1 cellular context compared by ENCODE assay signal in the genomic region with DNA sequence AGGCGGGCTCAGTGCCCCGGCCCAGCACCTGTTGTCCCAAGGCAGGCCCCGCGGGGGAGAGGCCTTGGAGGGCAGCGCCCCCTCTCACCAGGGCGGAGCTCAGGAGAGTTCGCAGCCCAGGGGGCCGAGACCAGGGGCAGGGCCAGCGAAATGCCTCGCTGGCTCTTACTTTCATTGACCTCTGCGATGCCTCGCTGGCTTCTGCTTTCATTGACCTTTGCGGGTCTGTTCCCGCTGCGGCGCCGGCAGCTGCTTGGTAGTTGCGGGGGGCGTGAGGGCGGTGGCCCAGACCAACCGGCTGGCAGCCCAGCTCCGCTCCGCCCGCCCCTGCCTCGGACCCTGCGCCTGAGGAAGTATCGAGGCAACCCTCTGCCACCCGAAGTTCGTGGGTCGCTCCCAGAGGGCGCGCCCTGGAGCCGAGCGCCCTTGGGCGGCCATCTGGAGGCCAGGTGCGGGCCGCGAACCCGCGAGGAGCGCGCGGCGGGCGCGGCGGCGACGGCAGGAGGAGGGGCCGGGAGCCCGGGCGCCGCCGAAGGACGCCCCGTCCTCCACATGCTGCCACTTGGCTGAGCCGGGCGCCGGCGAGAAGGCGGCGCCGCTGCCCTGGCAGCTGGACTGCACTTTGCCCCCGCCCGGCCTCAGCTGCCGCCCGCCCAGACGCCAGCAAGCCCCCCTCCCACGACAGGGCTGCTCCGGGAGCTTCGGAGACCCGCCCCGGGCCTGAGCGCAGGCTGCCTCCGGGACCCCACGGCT.
TF ChIP-seq lines count a peak whose summit lies in the region.

No MANE protein-coding gene starts in this region.

TF ChIP-seq in HepG2, 621 proteins besides CTCF, POLR2A, EP300 and RAD21 (continued from another document and continues in another):
- TF ChIP-seq ZNF326 (CRISPR knock-in tag; IDR thresholded peaks at IDR 0.05; ENCODE audit: borderline replicate concordance) (no peak), ZSCAN31 (CRISPR knock-in tag; IDR thresholded peaks at IDR 0.05; ENCODE audit: low read depth) (peak; percentile 90), PHF21A (CRISPR knock-in tag; IDR thresholded peaks at IDR 0.05) (peak; percentile 94), ZNF256 (CRISPR knock-in tag; conservative IDR thresholded peaks at IDR 0.05) (peak; percentile 79; the same call in 1 of the 2 replicates), CAMTA2 (CRISPR knock-in tag; IDR thresholded peaks at IDR 0.05; ENCODE audit: borderline replicate concordance) (peak; percentile 81), KLF9 (CRISPR knock-in tag; IDR thresholded peaks at IDR 0.05; ENCODE audit: low read depth) (no peak), ZNF569 (CRISPR knock-in tag; IDR thresholded peaks at IDR 0.05; ENCODE audit: borderline replicate concordance) (no peak), TBX2 (CRISPR knock-in tag; IDR thresholded peaks at IDR 0.05; ENCODE audit: borderline replicate concordance) (peak; percentile 77), NFATC3 (CRISPR knock-in tag; IDR thresholded peaks at IDR 0.05) (no peak), CREM (IDR thresholded peaks at IDR 0.05) (no peak), CREM (CRISPR knock-in tag; IDR thresholded peaks at IDR 0.05) (no peak), ZNF761 (CRISPR knock-in tag; conservative IDR thresholded peaks at IDR 0.05) (peak; percentile 74; the same call in 1 of the 2 replicates), ELF3 (CRISPR knock-in tag; IDR thresholded peaks at IDR 0.05) (no peak; the same call in 1 of the 2 replicates), ZNF670 (CRISPR knock-in tag; IDR thresholded peaks at IDR 0.05; ENCODE audit: borderline replicate concordance) (0 out of 2 replicates have a peak, but pooled peaks have one; percentile 1), CEBPG (CRISPR knock-in tag; IDR thresholded peaks at IDR 0.05) (0 out of 2 replicates have a peak, but pooled peaks have one; percentile 22), ZNF619 (CRISPR knock-in tag; IDR thresholded peaks at IDR 0.05) (peak; percentile 91), NR2F2 (IDR thresholded peaks at IDR 0.05; ENCODE audit: borderline replicate concordance, low read depth) (no peak), ZNF737 (CRISPR knock-in tag; IDR thresholded peaks at IDR 0.05; ENCODE audit: borderline replicate concordance) (no peak), CENPX (CRISPR knock-in tag; IDR thresholded peaks at IDR 0.05) (no peak), NCOA2 (CRISPR knock-in tag; IDR thresholded peaks at IDR 0.05) (no peak; the same call in 1 of the 2 replicates), TAF1 (CRISPR knock-in tag; IDR thresholded peaks at IDR 0.05) (peak; percentile 37; the same call in 1 of the 2 replicates)
- TF ChIP-seq, protein P1, sequence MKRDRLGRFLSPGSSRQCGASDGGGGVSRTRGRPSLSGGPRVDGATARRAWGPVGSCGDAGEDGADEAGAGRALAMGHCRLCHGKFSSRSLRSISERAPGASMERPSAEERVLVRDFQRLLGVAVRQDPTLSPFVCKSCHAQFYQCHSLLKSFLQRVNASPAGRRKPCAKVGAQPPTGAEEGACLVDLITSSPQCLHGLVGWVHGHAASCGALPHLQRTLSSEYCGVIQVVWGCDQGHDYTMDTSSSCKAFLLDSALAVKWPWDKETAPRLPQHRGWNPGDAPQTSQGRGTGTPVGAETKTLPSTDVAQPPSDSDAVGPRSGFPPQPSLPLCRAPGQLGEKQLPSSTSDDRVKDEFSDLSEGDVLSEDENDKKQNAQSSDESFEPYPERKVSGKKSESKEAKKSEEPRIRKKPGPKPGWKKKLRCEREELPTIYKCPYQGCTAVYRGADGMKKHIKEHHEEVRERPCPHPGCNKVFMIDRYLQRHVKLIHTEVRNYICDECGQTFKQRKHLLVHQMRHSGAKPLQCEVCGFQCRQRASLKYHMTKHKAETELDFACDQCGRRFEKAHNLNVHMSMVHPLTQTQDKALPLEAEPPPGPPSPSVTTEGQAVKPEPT (CRISPR knock-in tag; IDR thresholded peaks at IDR 0.05; ENCODE audit: low read depth), result peak; percentile 61; the same call in 1 of the 2 replicates
- TF ChIP-seq, protein P2, sequence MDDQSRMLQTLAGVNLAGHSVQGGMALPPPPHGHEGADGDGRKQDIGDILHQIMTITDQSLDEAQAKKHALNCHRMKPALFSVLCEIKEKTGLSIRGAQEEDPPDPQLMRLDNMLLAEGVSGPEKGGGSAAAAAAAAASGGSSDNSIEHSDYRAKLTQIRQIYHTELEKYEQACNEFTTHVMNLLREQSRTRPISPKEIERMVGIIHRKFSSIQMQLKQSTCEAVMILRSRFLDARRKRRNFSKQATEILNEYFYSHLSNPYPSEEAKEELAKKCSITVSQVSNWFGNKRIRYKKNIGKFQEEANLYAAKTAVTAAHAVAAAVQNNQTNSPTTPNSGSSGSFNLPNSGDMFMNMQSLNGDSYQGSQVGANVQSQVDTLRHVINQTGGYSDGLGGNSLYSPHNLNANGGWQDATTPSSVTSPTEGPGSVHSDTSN (CRISPR knock-in tag; IDR thresholded peaks at IDR 0.05; ENCODE audit: borderline replicate concordance), result no peak; the same call in 1 of the 2 replicates
- TF ChIP-seq, protein P3, sequence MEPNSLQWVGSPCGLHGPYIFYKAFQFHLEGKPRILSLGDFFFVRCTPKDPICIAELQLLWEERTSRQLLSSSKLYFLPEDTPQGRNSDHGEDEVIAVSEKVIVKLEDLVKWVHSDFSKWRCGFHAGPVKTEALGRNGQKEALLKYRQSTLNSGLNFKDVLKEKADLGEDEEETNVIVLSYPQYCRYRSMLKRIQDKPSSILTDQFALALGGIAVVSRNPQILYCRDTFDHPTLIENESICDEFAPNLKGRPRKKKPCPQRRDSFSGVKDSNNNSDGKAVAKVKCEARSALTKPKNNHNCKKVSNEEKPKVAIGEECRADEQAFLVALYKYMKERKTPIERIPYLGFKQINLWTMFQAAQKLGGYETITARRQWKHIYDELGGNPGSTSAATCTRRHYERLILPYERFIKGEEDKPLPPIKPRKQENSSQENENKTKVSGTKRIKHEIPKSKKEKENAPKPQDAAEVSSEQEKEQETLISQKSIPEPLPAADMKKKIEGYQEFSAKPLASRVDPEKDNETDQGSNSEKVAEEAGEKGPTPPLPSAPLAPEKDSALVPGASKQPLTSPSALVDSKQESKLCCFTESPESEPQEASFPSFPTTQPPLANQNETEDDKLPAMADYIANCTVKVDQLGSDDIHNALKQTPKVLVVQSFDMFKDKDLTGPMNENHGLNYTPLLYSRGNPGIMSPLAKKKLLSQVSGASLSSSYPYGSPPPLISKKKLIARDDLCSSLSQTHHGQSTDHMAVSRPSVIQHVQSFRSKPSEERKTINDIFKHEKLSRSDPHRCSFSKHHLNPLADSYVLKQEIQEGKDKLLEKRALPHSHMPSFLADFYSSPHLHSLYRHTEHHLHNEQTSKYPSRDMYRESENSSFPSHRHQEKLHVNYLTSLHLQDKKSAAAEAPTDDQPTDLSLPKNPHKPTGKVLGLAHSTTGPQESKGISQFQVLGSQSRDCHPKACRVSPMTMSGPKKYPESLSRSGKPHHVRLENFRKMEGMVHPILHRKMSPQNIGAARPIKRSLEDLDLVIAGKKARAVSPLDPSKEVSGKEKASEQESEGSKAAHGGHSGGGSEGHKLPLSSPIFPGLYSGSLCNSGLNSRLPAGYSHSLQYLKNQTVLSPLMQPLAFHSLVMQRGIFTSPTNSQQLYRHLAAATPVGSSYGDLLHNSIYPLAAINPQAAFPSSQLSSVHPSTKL (CRISPR knock-in tag; IDR thresholded peaks at IDR 0.05), result peak; percentile 76
- TF ChIP-seq, protein P4, sequence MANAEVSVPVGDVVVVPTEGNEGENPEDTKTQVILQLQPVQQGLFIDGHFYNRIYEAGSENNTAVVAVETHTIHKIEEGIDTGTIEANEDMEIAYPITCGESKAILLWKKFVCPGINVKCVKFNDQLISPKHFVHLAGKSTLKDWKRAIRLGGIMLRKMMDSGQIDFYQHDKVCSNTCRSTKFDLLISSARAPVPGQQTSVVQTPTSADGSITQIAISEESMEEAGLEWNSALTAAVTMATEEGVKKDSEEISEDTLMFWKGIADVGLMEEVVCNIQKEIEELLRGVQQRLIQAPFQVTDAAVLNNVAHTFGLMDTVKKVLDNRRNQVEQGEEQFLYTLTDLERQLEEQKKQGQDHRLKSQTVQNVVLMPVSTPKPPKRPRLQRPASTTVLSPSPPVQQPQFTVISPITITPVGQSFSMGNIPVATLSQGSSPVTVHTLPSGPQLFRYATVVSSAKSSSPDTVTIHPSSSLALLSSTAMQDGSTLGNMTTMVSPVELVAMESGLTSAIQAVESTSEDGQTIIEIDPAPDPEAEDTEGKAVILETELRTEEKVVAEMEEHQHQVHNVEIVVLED (CRISPR knock-in tag; IDR thresholded peaks at IDR 0.05; ENCODE audit: borderline replicate concordance), result peak; percentile 61; the same call in 1 of the 2 replicates
- TF ChIP-seq, protein P5, sequence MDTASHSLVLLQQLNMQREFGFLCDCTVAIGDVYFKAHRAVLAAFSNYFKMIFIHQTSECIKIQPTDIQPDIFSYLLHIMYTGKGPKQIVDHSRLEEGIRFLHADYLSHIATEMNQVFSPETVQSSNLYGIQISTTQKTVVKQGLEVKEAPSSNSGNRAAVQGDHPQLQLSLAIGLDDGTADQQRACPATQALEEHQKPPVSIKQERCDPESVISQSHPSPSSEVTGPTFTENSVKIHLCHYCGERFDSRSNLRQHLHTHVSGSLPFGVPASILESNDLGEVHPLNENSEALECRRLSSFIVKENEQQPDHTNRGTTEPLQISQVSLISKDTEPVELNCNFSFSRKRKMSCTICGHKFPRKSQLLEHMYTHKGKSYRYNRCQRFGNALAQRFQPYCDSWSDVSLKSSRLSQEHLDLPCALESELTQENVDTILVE (CRISPR knock-in tag; IDR thresholded peaks at IDR 0.05), result no peak
- TF ChIP-seq, protein P6, sequence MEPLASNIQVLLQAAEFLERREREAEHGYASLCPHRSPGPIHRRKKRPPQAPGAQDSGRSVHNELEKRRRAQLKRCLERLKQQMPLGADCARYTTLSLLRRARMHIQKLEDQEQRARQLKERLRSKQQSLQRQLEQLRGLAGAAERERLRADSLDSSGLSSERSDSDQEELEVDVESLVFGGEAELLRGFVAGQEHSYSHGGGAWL (CRISPR knock-in tag; IDR thresholded peaks at IDR 0.05), result peak; percentile 69
- TF ChIP-seq, protein P7, sequence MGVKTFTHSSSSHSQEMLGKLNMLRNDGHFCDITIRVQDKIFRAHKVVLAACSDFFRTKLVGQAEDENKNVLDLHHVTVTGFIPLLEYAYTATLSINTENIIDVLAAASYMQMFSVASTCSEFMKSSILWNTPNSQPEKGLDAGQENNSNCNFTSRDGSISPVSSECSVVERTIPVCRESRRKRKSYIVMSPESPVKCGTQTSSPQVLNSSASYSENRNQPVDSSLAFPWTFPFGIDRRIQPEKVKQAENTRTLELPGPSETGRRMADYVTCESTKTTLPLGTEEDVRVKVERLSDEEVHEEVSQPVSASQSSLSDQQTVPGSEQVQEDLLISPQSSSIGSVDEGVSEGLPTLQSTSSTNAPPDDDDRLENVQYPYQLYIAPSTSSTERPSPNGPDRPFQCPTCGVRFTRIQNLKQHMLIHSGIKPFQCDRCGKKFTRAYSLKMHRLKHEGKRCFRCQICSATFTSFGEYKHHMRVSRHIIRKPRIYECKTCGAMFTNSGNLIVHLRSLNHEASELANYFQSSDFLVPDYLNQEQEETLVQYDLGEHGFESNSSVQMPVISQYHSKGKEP (CRISPR knock-in tag; IDR thresholded peaks at IDR 0.05), result no peak
- TF ChIP-seq, protein P8, sequence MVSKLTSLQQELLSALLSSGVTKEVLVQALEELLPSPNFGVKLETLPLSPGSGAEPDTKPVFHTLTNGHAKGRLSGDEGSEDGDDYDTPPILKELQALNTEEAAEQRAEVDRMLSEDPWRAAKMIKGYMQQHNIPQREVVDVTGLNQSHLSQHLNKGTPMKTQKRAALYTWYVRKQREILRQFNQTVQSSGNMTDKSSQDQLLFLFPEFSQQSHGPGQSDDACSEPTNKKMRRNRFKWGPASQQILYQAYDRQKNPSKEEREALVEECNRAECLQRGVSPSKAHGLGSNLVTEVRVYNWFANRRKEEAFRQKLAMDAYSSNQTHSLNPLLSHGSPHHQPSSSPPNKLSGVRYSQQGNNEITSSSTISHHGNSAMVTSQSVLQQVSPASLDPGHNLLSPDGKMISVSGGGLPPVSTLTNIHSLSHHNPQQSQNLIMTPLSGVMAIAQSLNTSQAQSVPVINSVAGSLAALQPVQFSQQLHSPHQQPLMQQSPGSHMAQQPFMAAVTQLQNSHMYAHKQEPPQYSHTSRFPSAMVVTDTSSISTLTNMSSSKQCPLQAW (CRISPR knock-in tag; IDR thresholded peaks at IDR 0.05), result peak; percentile 91
- TF ChIP-seq, protein P9, sequence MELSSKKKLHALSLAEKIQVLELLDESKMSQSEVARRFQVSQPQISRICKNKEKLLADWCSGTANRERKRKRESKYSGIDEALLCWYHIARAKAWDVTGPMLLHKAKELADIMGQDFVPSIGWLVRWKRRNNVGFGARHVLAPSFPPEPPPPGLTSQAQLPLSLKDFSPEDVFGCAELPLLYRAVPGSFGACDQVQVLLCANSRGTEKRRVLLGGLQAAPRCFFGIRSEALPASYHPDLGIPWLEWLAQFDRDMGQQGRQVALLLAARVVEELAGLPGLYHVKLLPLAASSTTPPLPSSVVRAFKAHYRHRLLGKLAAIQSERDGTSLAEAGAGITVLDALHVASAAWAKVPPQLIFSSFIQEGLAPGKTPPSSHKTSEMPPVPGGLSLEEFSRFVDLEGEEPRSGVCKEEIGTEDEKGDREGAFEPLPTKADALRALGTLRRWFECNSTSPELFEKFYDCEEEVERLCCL (CRISPR knock-in tag; IDR thresholded peaks at IDR 0.05; ENCODE audit: borderline replicate concordance), result no peak
- TF ChIP-seq, protein P10, sequence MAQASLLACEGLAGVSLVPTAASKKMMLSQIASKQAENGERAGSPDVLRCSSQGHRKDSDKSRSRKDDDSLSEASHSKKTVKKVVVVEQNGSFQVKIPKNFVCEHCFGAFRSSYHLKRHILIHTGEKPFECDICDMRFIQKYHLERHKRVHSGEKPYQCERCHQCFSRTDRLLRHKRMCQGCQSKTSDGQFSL (CRISPR knock-in tag; IDR thresholded peaks at IDR 0.05), result 0 out of 2 replicates have a peak, but pooled peaks have one; percentile 80
- TF ChIP-seq, protein P11, sequence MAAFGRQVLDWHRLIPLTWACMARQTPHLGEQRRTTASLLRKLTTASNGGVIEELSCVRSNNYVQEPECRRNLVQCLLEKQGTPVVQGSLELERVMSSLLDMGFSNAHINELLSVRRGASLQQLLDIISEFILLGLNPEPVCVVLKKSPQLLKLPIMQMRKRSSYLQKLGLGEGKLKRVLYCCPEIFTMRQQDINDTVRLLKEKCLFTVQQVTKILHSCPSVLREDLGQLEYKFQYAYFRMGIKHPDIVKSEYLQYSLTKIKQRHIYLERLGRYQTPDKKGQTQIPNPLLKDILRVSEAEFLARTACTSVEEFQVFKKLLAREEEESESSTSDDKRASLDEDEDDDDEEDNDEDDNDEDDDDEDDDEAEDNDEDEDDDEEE (CRISPR knock-in tag; IDR thresholded peaks at IDR 0.05), result peak; percentile 63; the same call in 1 of the 2 replicates
- TF ChIP-seq, protein P12, sequence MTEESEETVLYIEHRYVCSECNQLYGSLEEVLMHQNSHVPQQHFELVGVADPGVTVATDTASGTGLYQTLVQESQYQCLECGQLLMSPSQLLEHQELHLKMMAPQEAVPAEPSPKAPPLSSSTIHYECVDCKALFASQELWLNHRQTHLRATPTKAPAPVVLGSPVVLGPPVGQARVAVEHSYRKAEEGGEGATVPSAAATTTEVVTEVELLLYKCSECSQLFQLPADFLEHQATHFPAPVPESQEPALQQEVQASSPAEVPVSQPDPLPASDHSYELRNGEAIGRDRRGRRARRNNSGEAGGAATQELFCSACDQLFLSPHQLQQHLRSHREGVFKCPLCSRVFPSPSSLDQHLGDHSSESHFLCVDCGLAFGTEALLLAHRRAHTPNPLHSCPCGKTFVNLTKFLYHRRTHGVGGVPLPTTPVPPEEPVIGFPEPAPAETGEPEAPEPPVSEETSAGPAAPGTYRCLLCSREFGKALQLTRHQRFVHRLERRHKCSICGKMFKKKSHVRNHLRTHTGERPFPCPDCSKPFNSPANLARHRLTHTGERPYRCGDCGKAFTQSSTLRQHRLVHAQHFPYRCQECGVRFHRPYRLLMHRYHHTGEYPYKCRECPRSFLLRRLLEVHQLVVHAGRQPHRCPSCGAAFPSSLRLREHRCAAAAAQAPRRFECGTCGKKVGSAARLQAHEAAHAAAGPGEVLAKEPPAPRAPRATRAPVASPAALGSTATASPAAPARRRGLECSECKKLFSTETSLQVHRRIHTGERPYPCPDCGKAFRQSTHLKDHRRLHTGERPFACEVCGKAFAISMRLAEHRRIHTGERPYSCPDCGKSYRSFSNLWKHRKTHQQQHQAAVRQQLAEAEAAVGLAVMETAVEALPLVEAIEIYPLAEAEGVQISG (CRISPR knock-in tag; IDR thresholded peaks at IDR 0.05), result peak; percentile 94
